9 cellular contexts compared by ENCODE assay signal in the genomic region with DNA sequence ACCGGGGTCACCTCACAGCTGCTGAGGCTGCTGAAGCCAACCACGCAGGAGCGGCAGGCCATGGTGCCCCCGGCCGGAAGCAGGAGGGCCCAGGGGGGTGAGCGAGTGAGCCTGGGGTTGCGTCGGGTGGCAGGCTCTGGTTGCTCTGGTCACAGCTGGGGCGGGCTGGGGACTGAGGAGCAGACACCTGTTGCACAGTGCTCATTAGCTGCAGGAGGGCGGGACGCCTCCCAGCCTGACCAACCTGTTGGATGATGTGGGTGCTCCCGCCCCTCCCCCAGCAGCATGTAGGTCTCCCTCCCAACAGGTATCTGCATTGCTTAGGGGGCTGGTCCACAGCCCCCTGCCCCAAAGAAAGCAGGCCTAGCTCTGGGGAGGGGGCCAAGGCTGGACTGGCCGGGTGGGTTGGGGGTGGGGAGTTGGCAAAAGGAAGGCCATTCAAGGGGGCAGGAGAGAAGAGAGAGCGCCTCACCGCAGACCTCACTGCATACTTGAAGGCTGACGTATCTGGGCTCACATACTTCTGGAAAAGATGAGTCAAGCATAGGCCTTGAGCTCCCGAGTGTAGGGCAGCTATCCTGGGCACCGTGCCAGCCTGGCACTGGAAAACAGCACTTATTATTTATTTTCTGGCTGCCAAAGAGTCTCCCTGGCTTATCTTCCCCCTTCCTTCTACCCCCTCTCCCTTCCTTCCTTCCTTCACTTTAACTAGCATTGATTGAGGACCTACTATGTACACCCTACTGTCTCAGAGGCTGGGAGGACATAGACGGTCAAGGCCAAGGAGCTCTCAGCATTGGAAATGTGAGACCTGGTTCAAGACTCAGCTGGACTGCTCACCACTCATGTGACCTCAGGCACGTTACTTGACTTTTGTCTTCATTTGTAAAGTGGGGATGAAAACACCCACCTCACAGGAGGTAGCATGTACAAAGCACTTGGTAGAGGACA. TPM values are rescaled to one million over a fixed set of nuclear protein-coding genes. Genes with fewer than 3 reads are reported as not detected.
A peak's percentile ranks its signal among the peaks of the same experiment; 100 is the strongest.
DNase-seq lines count a peak whose midpoint lies in the region; ATAC-seq and TF ChIP-seq lines count a peak whose summit lies in the region.
"Had no signal": no experiment of that assay in that cellular context is flagged by ENCODE, and none has a peak within 500 bp of the region (broad histone marks: within the 10 kb centered on the region; RNA-seq: fewer than 3 reads in every experiment).

A gene (minus strand): TSS at position 174 of the 951 bp plus-strand sequence. CDS start 112 bp downstream, at position 62.

- H3K4me3 Mint-ChIP-seq in activated CD4-positive, alpha-beta T cell treated with anti-CD3 and anti-CD28 coated beads for 36 hours: no peak within 1 kb of the TSS

- H3K4me3 ChIP-seq in brain microvascular endothelial cell (ENCODE audit: low read depth, low read length) (no peak within 1 kb of the TSS), kidney epithelial cell (ENCODE audit: low read depth, low read length) (peak within 1 kb of the TSS; percentile 0)

- H3K27ac Mint-ChIP-seq in activated CD4-positive, alpha-beta T cell treated with anti-CD3 and anti-CD28 coated beads for 36 hours: no peak within 1 kb of the TSS

- H3K36me3 ChIP-seq in brain microvascular endothelial cell (replicated peaks): no peaks in the 10 kb centered on the region
- H3K36me3 ChIP-seq in kidney epithelial cell (ENCODE audit: control insufficient read depth, insufficient read depth, low read length): no peaks in the 10 kb centered on the region

- no peaks in the 10 kb centered on the region for H3K36me3 Mint-ChIP-seq in activated CD4-positive, alpha-beta T cell treated with anti-CD3 and anti-CD28 coated beads for 36 hours (ENCODE audit: low read depth)

- ATAC-seq in activated CD4-positive, alpha-beta T cell treated with anti-CD3 and anti-CD28 coated beads for 36 hours: peak; percentile 83
- no peak for ATAC-seq in GM18517 (IDR thresholded peaks at IDR 0.05; ENCODE audit: unreplicated experiment)

- DNase-seq in activated CD4-positive, alpha-beta T cell treated with anti-CD3 and anti-CD28 coated beads for 36 hours: peak; percentile 68
- DNase-seq in activated CD4-positive, alpha-beta T cell treated with anti-CD3 and anti-CD28 coated beads for 1 hour: no peak
- DNase-seq in NCI-H460 (ENCODE audit: extremely low read depth, low read depth) (peak; percentile 98), brain microvascular endothelial cell (peak; percentile 96), kidney epithelial cell (ENCODE audit: low read depth) (peak; percentile 99), NOMO-1 treated with DMSO at 0.1 percent for 48 hours (lab: John Stamatoyannopoulos, UW; ENCODE audit: unreplicated experiment) (no peak)
- DNase-seq in stimulated activated CD8-positive, alpha-beta memory T cell treated with anti-CD3 and anti-CD28 coated beads, Interleukin-4, amount 100 ng/mL, for 48 hours: peak; percentile 44

- POLR2A ChIA-PET in activated CD4-positive, alpha-beta T cell treated with anti-CD3 and anti-CD28 coated beads for 36 hours (lab: Charles Lee): no interaction called here

- CTCF ChIA-PET in activated CD4-positive, alpha-beta T cell treated with anti-CD3 and anti-CD28 coated beads for 36 hours (lab: Charles Lee): interaction anchor here (0.7 kb wide), 1 partner anchor 606 kb away, joined by 3 read pairs; no protein-coding TSS in a partner anchor

- intact Hi-C loops in activated CD4-positive, alpha-beta T cell treated with anti-CD3 and anti-CD28 coated beads for 36 hours (cut with DNase I, micrococcal nuclease): no loop called here

- no peaks in the 10 kb centered on the region for H3K9me3 Mint-ChIP-seq in activated CD4-positive, alpha-beta T cell treated with anti-CD3 and anti-CD28 coated beads for 36 hours (ENCODE audit: low read depth)

- no peak for TF ChIP-seq CTCF in brain microvascular endothelial cell (IDR thresholded peaks at IDR 0.05; ENCODE audit: low read depth, low read length, missing control alignments)
- TF ChIP-seq CTCF in kidney epithelial cell (IDR thresholded peaks at IDR 0.05; ENCODE audit: insufficient read depth, low read length, poor library complexity, severe bottlenecking): no peak

- H3K27me3 Mint-ChIP-seq in activated CD4-positive, alpha-beta T cell treated with anti-CD3 and anti-CD28 coated beads for 36 hours: peaks cover 2% of the 10 kb centered on the region

- H3K4me1 Mint-ChIP-seq in activated CD4-positive, alpha-beta T cell treated with anti-CD3 and anti-CD28 coated beads for 36 hours: peaks cover 2% of the 10 kb centered on the region

- H3K27me3 ChIP-seq in brain microvascular endothelial cell (replicated peaks) (no peaks in the 10 kb centered on the region), kidney epithelial cell (ENCODE audit: control insufficient read depth, insufficient read depth, low read length) (no peaks in the 10 kb centered on the region)

- peak within 1 kb of the TSS; percentile 37 for H3K27ac ChIP-seq in brain microvascular endothelial cell

- in situ Hi-C loops in brain microvascular endothelial cell (cut with HindIII; ENCODE audit: low pct_ligation_motif_present, low sequenced_read_pairs): no loop called here

RNA-seq across cellular contexts. Expression of the gene that starts here (rescaled TPM):
- total RNA-seq in activated CD4-positive, alpha-beta T cell treated with anti-CD3 and anti-CD28 coated beads for 36 hours: not detected
- 36.0 and 41.3 TPM in 2 replicates for total RNA-seq in NCI-H460 (2014; rRNA removed; shearing (Covaris generic))
- polyA plus RNA-seq in NCI-H460 (2014; cell fraction: nucleus; rRNA removed): 10.6 and 17.5 TPM in 2 replicates
- total RNA-seq in kidney epithelial cell: 18.5 and 19.4 TPM in 2 replicates
- total RNA-seq: T-helper 1 cell treated with Interleukin-12 subunit alpha and Interleukin-12 subunit beta and Interleukin-4 antibody, amounts not matched to agents 30 ng/mL and 1 ng/mL, for 36 hours had no signal

Comparison
In these comparisons a context has a peak if more than half of its experiments do, and no peak if none do; other contexts are left out.
1. RNA of the gene that starts here (total RNA-seq): 36.0 to 41.3 TPM in NCI-H460 and 18.5 to 19.4 TPM in kidney epithelial cell; not detected in activated CD4-positive, alpha-beta T cell treated with anti-CD3 and anti-CD28 coated beads for 36 hours; every median in the first group is over 10 times any median in the second.
2. Peak in DNase-seq and ATAC-seq in activated CD4-positive, alpha-beta T cell treated with anti-CD3 and anti-CD28 coated beads for 36 hours; RNA of the gene not detected or under 1 TPM.
3. DNase-seq: peak in NCI-H460 (single experiment), brain microvascular endothelial cell (single experiment), kidney epithelial cell (single experiment) and stimulated activated CD8-positive, alpha-beta memory T cell treated with anti-CD3 and anti-CD28 coated beads, Interleukin-4, amount 100 ng/mL, for 48 hours (single experiment); none in activated CD4-positive, alpha-beta T cell treated with anti-CD3 and anti-CD28 coated beads for 1 hour (single experiment) and NOMO-1 treated with DMSO at 0.1 percent for 48 hours (single experiment).